In genomic region chr14:89364316-89364715, GRCh38 we compare ENCODE assay signal across 14 cellular contexts. TPM values are rescaled to one million over a fixed set of nuclear protein-coding genes. Genes with fewer than 3 reads are reported as not detected.
A peak's percentile ranks its signal among the peaks of the same experiment; 100 is the strongest.
DNase-seq lines count a peak whose midpoint lies in the region; ATAC-seq and TF ChIP-seq lines count a peak whose summit lies in the region.
"Had no signal": no experiment of that assay in that cellular context is flagged by ENCODE, and none has a peak within 500 bp of the region (broad histone marks: within the 10 kb centered on the region; RNA-seq: fewer than 3 reads in every experiment).

No MANE protein-coding gene starts in this region.

- H3K9me3 Mint-ChIP-seq in activated naive CD4-positive, alpha-beta T cell treated with anti-CD3 and anti-CD28 coated beads for 36 hours, result peaks cover 5% of the 10 kb centered on the region
- H3K9me3 Mint-ChIP-seq in IgD-negative memory B cell, result no peaks in the 10 kb centered on the region
- H3K9me3 Mint-ChIP-seq in activated naive CD8-positive, alpha-beta T cell treated with anti-CD3 and anti-CD28 coated beads for 36 hours, result peaks cover 6% of the 10 kb centered on the region
- H3K9me3 Mint-ChIP-seq in stimulated activated effector memory CD8-positive, alpha-beta T cell treated with anti-CD3 and anti-CD28 coated beads, Interleukin-12 subunit alpha, Interleukin-12 subunit beta, amount 100 ng/mL, for 72 hours, result no peaks in the 10 kb centered on the region

- no peaks in the 10 kb centered on the region for H3K9me3 ChIP-seq in SJCRH30 (replicated peaks)
- no peaks in the 10 kb centered on the region for H3K9me3 ChIP-seq in WERI-Rb-1 (ENCODE audit: severe bottlenecking)
- H3K9me3 ChIP-seq: esophagus squamous epithelium, uterus had no signal

- no peak for DNase-seq in activated naive CD4-positive, alpha-beta T cell treated with anti-CD3 and anti-CD28 coated beads for 36 hours
- DNase-seq in activated naive CD4-positive, alpha-beta T cell treated with Interleukin-2 at 50 U/mL for 16 hours, result no peak
- no peak for DNase-seq in activated naive CD8-positive, alpha-beta T cell treated with anti-CD3 and anti-CD28 coated beads for 36 hours
- DNase-seq in stimulated activated effector memory CD8-positive, alpha-beta T cell treated with anti-CD3 and anti-CD28 coated beads, Interleukin-12 subunit alpha, Interleukin-12 subunit beta, amount 100 ng/mL, for 72 hours (ENCODE audit: low spot score in 2 of 2), result no peak
- DNase-seq in SJCRH30, result no peak
- no peak for DNase-seq in WERI-Rb-1
- DNase-seq: esophagus squamous epithelium, NCI-H226 had no signal

- H3K4me3 ChIP-seq in SJCRH30, result no peak overlapping the region
- no peak overlapping the region for H3K4me3 ChIP-seq in WERI-Rb-1 (ENCODE audit: low read depth, low read length)
- H3K4me3 ChIP-seq: uterus had no signal

- peak overlapping the region; percentile 97 for H3K27ac Mint-ChIP-seq in activated naive CD4-positive, alpha-beta T cell treated with anti-CD3 and anti-CD28 coated beads for 36 hours
- H3K27ac Mint-ChIP-seq in IgD-negative memory B cell, result peak overlapping the region; percentile 90 to 96 (median 93)
- peak overlapping the region; percentile 94 for H3K27ac Mint-ChIP-seq in activated naive CD8-positive, alpha-beta T cell treated with anti-CD3 and anti-CD28 coated beads for 36 hours
- H3K27ac Mint-ChIP-seq in stimulated activated effector memory CD8-positive, alpha-beta T cell treated with anti-CD3 and anti-CD28 coated beads, Interleukin-12 subunit alpha, Interleukin-12 subunit beta, amount 100 ng/mL, for 72 hours, result peak overlapping the region; percentile 90

- H3K27me3 Mint-ChIP-seq in activated naive CD4-positive, alpha-beta T cell treated with anti-CD3 and anti-CD28 coated beads for 36 hours (ENCODE audit: low read depth), result no peaks in the 10 kb centered on the region
- H3K27me3 Mint-ChIP-seq in IgD-negative memory B cell, result no peaks in the 10 kb centered on the region
- H3K27me3 Mint-ChIP-seq in activated naive CD8-positive, alpha-beta T cell treated with anti-CD3 and anti-CD28 coated beads for 36 hours, result no peaks in the 10 kb centered on the region

- no peak for ATAC-seq in stimulated activated effector memory CD8-positive, alpha-beta T cell treated with anti-CD3 and anti-CD28 coated beads, Interleukin-12 subunit alpha, Interleukin-12 subunit beta, amount 100 ng/mL, for 72 hours
- no peak for ATAC-seq in GM21529 (IDR thresholded peaks at IDR 0.05; ENCODE audit: unreplicated experiment)
- ATAC-seq: HCT116, Panc1 had no signal

- CTCF ChIA-PET in activated naive CD4-positive, alpha-beta T cell treated with anti-CD3 and anti-CD28 coated beads for 36 hours (lab: Charles Lee), result interaction anchor here (0.5 to 1.0 kb wide), 4 partner anchors 10 to 353 kb away, joined by 3 read pairs; no protein-coding TSS in a partner anchor

- peaks cover 10% of the 10 kb centered on the region for H3K36me3 Mint-ChIP-seq in activated naive CD4-positive, alpha-beta T cell treated with anti-CD3 and anti-CD28 coated beads for 36 hours (ENCODE audit: low read depth)
- H3K36me3 Mint-ChIP-seq in IgD-negative memory B cell, result peaks cover 5% of the 10 kb centered on the region
- H3K36me3 Mint-ChIP-seq in activated naive CD8-positive, alpha-beta T cell treated with anti-CD3 and anti-CD28 coated beads for 36 hours, result peaks cover 44% of the 10 kb centered on the region
- peaks cover 19% of the 10 kb centered on the region for H3K36me3 Mint-ChIP-seq in stimulated activated effector memory CD8-positive, alpha-beta T cell treated with anti-CD3 and anti-CD28 coated beads, Interleukin-12 subunit alpha, Interleukin-12 subunit beta, amount 100 ng/mL, for 72 hours

- H3K27ac ChIP-seq in SJCRH30, result no peak overlapping the region
- no peak overlapping the region for H3K27ac ChIP-seq in WERI-Rb-1
- H3K27ac ChIP-seq: parathyroid adenoma had no signal

- intact Hi-C loops in activated naive CD4-positive, alpha-beta T cell treated with anti-CD3 and anti-CD28 coated beads for 36 hours (cut with micrococcal nuclease), result loop anchor here (2.0 to 10.0 kb wide), 3 partner anchors 42 to 1610 kb away; partner anchors contain the start of gene EML5

- peaks cover 63% of the 10 kb centered on the region for H3K4me1 Mint-ChIP-seq in activated naive CD4-positive, alpha-beta T cell treated with anti-CD3 and anti-CD28 coated beads for 36 hours (ENCODE audit: low read depth)
- H3K4me1 Mint-ChIP-seq in IgD-negative memory B cell, result peaks cover 40 to 49% (median 49%) of the 10 kb centered on the region in 3 donors
- peaks cover 53% of the 10 kb centered on the region for H3K4me1 Mint-ChIP-seq in activated naive CD8-positive, alpha-beta T cell treated with anti-CD3 and anti-CD28 coated beads for 36 hours
- peaks cover 56% of the 10 kb centered on the region for H3K4me1 Mint-ChIP-seq in stimulated activated effector memory CD8-positive, alpha-beta T cell treated with anti-CD3 and anti-CD28 coated beads, Interleukin-12 subunit alpha, Interleukin-12 subunit beta, amount 100 ng/mL, for 72 hours

- TF ChIP-seq CTCF in WERI-Rb-1 (IDR thresholded peaks at IDR 0.05; ENCODE audit: low read depth, low read length), result no peak

- peak overlapping the region; percentile 73 for H3K4me3 Mint-ChIP-seq in activated naive CD4-positive, alpha-beta T cell treated with anti-CD3 and anti-CD28 coated beads for 36 hours
- H3K4me3 Mint-ChIP-seq in IgD-negative memory B cell, result peak overlapping the region; percentile 80 to 94 (median 86)
- H3K4me3 Mint-ChIP-seq in activated naive CD8-positive, alpha-beta T cell treated with anti-CD3 and anti-CD28 coated beads for 36 hours, result peak overlapping the region; percentile 71
- H3K4me3 Mint-ChIP-seq in stimulated activated effector memory CD8-positive, alpha-beta T cell treated with anti-CD3 and anti-CD28 coated beads, Interleukin-12 subunit alpha, Interleukin-12 subunit beta, amount 100 ng/mL, for 72 hours, result peak overlapping the region; percentile 72

- peaks cover 2% of the 10 kb centered on the region; the same call in 1 of the 2 replicates for H3K36me3 ChIP-seq in SJCRH30
- H3K36me3 ChIP-seq in WERI-Rb-1, result no peaks in the 10 kb centered on the region
- H3K36me3 ChIP-seq: esophagus squamous epithelium, uterus had no signal

- H3K4me1 ChIP-seq in SJCRH30, result no peaks in the 10 kb centered on the region

- H3K27me3 ChIP-seq in SJCRH30 (no peaks in the 10 kb centered on the region), WERI-Rb-1 (ENCODE audit: insufficient read depth, low read depth, severe bottlenecking) (no peaks in the 10 kb centered on the region)
- H3K27me3 ChIP-seq: esophagus squamous epithelium, uterus had no signal

RNA-seq across cellular contexts. Expression of gene FOXN3, which starts 52.7 kb away (rescaled TPM):
- total RNA-seq in activated naive CD4-positive, alpha-beta T cell treated with anti-CD3 and anti-CD28 coated beads for 36 hours, result 10 to 100 TPM; 64.6 to 65.0 TPM
- polyA plus RNA-seq in IgD-negative memory B cell, result 62.5 TPM
- 10 to 100 TPM; 80.1 to 82.4 TPM for total RNA-seq in activated naive CD8-positive, alpha-beta T cell treated with anti-CD3 and anti-CD28 coated beads for 36 hours
- 45.8 and 49.7 TPM in 2 replicates for total RNA-seq in SJCRH30 (2014; rRNA removed; shearing (Covaris generic))
